Comparison of ENCODE assay signal across 9 cellular contexts in the genomic region with DNA sequence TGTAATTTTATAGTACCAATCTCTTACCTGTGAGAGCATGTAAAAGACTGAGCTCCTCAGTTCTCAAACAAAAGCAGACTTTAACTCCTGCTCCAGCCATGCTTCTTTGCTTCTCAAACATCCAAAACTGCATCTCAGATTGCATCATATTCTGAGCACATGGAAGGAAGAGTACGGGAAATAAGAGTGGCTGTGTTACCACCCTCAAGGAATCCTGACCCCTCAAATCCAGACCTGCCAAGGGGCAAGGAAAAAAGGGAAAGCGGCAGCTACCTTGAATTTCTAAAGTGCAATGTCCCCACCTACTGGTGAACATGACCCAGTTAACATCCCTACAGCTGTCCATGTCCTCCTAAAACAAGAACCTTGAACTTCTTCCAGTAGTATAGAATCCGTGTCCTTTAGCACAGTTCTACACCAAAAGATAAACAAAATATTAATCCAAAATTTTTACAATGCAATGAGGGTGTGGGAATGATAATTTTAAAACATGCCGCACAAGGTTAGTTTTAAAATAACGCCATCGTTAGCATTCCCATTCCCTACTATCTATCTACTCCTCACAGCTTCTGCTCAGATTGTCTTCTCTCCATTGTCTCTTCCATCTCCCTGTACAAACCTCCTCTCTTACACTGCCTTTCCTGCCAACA. TPM values are rescaled to one million over a fixed set of nuclear protein-coding genes. Genes with fewer than 3 reads are reported as not detected.
DNase-seq lines count a peak whose midpoint lies in the region; ATAC-seq and TF ChIP-seq lines count a peak whose summit lies in the region.
"Had no signal": no experiment of that assay in that cellular context is flagged by ENCODE, and none has a peak within 500 bp of the region (broad histone marks: within the 10 kb centered on the region; RNA-seq: fewer than 3 reads in every experiment).

No MANE protein-coding gene starts in this region.

- no peak overlapping the region for H3K27ac ChIP-seq in GM23248
- H3K27ac ChIP-seq in cardiac muscle cell: no peak overlapping the region
- no peak overlapping the region for H3K27ac ChIP-seq in prostate gland
- H3K27ac ChIP-seq: SJSA1 had no signal

- no peaks in the 10 kb centered on the region for H3K9me2 ChIP-seq in GM23248 (ENCODE audit: insufficient read depth)

- no peaks in the 10 kb centered on the region for H3K9me3 ChIP-seq in GM23248 (ENCODE audit: low read depth)
- H3K9me3 ChIP-seq in cardiac muscle cell (ENCODE audit: low read depth): no peaks in the 10 kb centered on the region
- no peaks in the 10 kb centered on the region for H3K9me3 ChIP-seq in prostate gland
- H3K9me3 ChIP-seq: SJSA1 had no signal

- no peaks in the 10 kb centered on the region for H3K4me1 ChIP-seq in GM23248 (ENCODE audit: insufficient read depth)
- no peaks in the 10 kb centered on the region for H3K4me1 ChIP-seq in cardiac muscle cell (ENCODE audit: low read depth)
- no peaks in the 10 kb centered on the region for H3K4me1 ChIP-seq in prostate gland (replicated peaks)
- H3K4me1 ChIP-seq: SJSA1 had no signal

- peak overlapping the region in 1 of 2 donors; percentile 63 for H3K4me3 Mint-ChIP-seq in CD14-positive monocyte
- no peak overlapping the region for H3K4me3 Mint-ChIP-seq in activated T-helper 17 cell treated with anti-CD3 and anti-CD28 coated beads, Interleukin-2, amount 50 U/mL, for 72 hours

- ATAC-seq in activated T-helper 17 cell treated with anti-CD3 and anti-CD28 coated beads, Interleukin-2, amount 50 U/mL, for 72 hours (replicated peaks): peak; percentile 55
- ATAC-seq in GM21447 (IDR thresholded peaks at IDR 0.05; ENCODE audit: unreplicated experiment) (no peak), GM19452 (IDR thresholded peaks at IDR 0.05; ENCODE audit: unreplicated experiment) (no peak)

- H3K27me3 ChIP-seq in GM23248 (replicated peaks; ENCODE audit: insufficient read depth) (peaks cover 41% of the 10 kb centered on the region), cardiac muscle cell (no peaks in the 10 kb centered on the region), prostate gland (replicated peaks; ENCODE audit: insufficient read depth) (no peaks in the 10 kb centered on the region)

- H3K27me3 Mint-ChIP-seq in CD14-positive monocyte (ENCODE audit: low read depth in 3 of 3): peaks cover 13 to 32% (median 26%) of the 10 kb centered on the region in 3 donors
- H3K27me3 Mint-ChIP-seq in activated T-helper 17 cell treated with anti-CD3 and anti-CD28 coated beads, Interleukin-2, amount 50 U/mL, for 72 hours: peaks cover 38% of the 10 kb centered on the region

- H3K9ac ChIP-seq in GM23248: no peak overlapping the region

- H3K9me3 Mint-ChIP-seq in CD14-positive monocyte: peaks cover 0 to 3% (median 0%) of the 10 kb centered on the region in 7 donors
- H3K9me3 Mint-ChIP-seq in activated T-helper 17 cell treated with anti-CD3 and anti-CD28 coated beads, Interleukin-2, amount 50 U/mL, for 72 hours: no peaks in the 10 kb centered on the region

- peak overlapping the region in 2 of 7 donors; percentile 47 to 54 for H3K27ac Mint-ChIP-seq in CD14-positive monocyte
- H3K27ac Mint-ChIP-seq in activated T-helper 17 cell treated with anti-CD3 and anti-CD28 coated beads, Interleukin-2, amount 50 U/mL, for 72 hours: no peak overlapping the region

- no peaks in the 10 kb centered on the region for H4K20me1 ChIP-seq in GM23248 (ENCODE audit: insufficient read depth)

- DNase-seq in CD14-positive monocyte (ENCODE audit: low spot score) (no peak), GM23248 (peak; percentile 67), NCI-H69 (lab: John Stamatoyannopoulos, UW) (peak; percentile 47), cardiac muscle cell (ENCODE audit: low read depth in 1 of 2, low spot score in 1 of 2) (peak; percentile 75 to 81), prostate gland (ENCODE audit: low spot score) (peak; percentile 28)

- no peak overlapping the region for H3K4me2 ChIP-seq in GM23248 (ENCODE audit: unreplicated experiment)

- in situ Hi-C loops in GM23248 (cut with MboI): no loop called here

- no peaks in the 10 kb centered on the region for H3K36me3 Mint-ChIP-seq in CD14-positive monocyte
- H3K36me3 Mint-ChIP-seq in activated T-helper 17 cell treated with anti-CD3 and anti-CD28 coated beads, Interleukin-2, amount 50 U/mL, for 72 hours (ENCODE audit: low read depth): no peaks in the 10 kb centered on the region

- no peaks in the 10 kb centered on the region for H3K79me2 ChIP-seq in GM23248 (ENCODE audit: insufficient read depth)

- H2AFZ ChIP-seq in GM23248: no peak overlapping the region

- WGBS in GM23248 (ENCODE audit: low coverage in 1 of 2, low lambda C conversion rate in 2 of 2, missing lambda C conversion rate in 2 of 2), 2 experiments: 29 to 34% methylated on average over 6 of the region's 6 CpGs
- 3% methylated on average over 6 of the region's 6 CpGs for WGBS in prostate gland

- H3K4me3 ChIP-seq in GM23248: no peak overlapping the region
- no peak overlapping the region for H3K4me3 ChIP-seq in cardiac muscle cell
- H3K4me3 ChIP-seq in prostate gland: no peak overlapping the region
- H3K4me3 ChIP-seq: SJSA1 had no signal

- intact Hi-C loops in CD14-positive monocyte (cut with micrococcal nuclease): loop anchor here (5.0 to 10.0 kb wide), 4 partner anchors 94 to 288 kb away; no protein-coding TSS in a partner anchor
- intact Hi-C loops in prostate gland (cut with DNase I): loop anchor here (5.0 to 10.0 kb wide), 2 partner anchors 288 to 446 kb away; no protein-coding TSS in a partner anchor

- TF ChIP-seq POLR2A in prostate gland (IDR thresholded peaks at IDR 0.05): no peak

- TF ChIP-seq CTCF in CD14-positive monocyte (IDR thresholded peaks at IDR 0.05): peak; percentile 80
- peak; percentile 75 for TF ChIP-seq CTCF in cardiac muscle cell (IDR thresholded peaks at IDR 0.05; ENCODE audit: low read depth, low read length)
- TF ChIP-seq CTCF in prostate gland (IDR thresholded peaks at IDR 0.05): peak in 3 of 4 experiments; percentile 56 to 58 (median 58)

- H3K4me1 Mint-ChIP-seq in CD14-positive monocyte: peaks cover 12% of the 10 kb centered on the region
- no peaks in the 10 kb centered on the region for H3K4me1 Mint-ChIP-seq in activated T-helper 17 cell treated with anti-CD3 and anti-CD28 coated beads, Interleukin-2, amount 50 U/mL, for 72 hours

- no peaks in the 10 kb centered on the region for H3F3A ChIP-seq in GM23248 (ENCODE audit: insufficient read depth)

- H3K36me3 ChIP-seq in GM23248 (ENCODE audit: low read depth) (no peaks in the 10 kb centered on the region), cardiac muscle cell (no peaks in the 10 kb centered on the region), prostate gland (no peaks in the 10 kb centered on the region)
- H3K36me3 ChIP-seq: SJSA1 had no signal

RNA-seq across cellular contexts. Expression of gene HLA-DQB1, which starts 34.1 kb away (rescaled TPM):
- 100 to 1,000 TPM; 246 to 638 TPM for polyA plus RNA-seq in CD14-positive monocyte
- not detected in 2 replicates for total RNA-seq in GM23248 (2014; rRNA removed; shearing (Covaris generic))
- polyA plus RNA-seq in GM23248 (2016; fragmentation: Nextera tagmentation; extraction: Ambion mirVana): not detected in 2 replicates
- total RNA-seq in activated T-helper 17 cell treated with anti-CD3 and anti-CD28 coated beads, Interleukin-2, amount 50 U/mL, for 72 hours: 10 to 100 TPM in 1 of 2 donors, 1 to 10 TPM in 1; 3.4 to 25.5 TPM
- total RNA-seq in cardiac muscle cell: 0.18 and 7.2 TPM in 2 replicates
- polyA plus RNA-seq in cardiac muscle cell: 0.54 and 0.75 TPM in 2 replicates
- 1 to 10 TPM; 1.0 to 3.0 TPM for total RNA-seq in prostate gland
- total RNA-seq: SJSA1 had no signal

RNA-seq across cellular contexts. Expression of gene HLA-DQA2, which starts 40.7 kb away (rescaled TPM):
- polyA plus RNA-seq in CD14-positive monocyte (10 to 100 TPM in 1 of 2 donors, under 1 TPM in 1; 0.24 to 15.5 TPM), GM23248 (2016; fragmentation: Nextera tagmentation; extraction: Ambion mirVana) (not detected in 2 replicates), cardiac muscle cell (not detected in 2 replicates)
- total RNA-seq in GM23248 (2014; rRNA removed; shearing (Covaris generic)): not detected in 2 replicates
- total RNA-seq in activated T-helper 17 cell treated with anti-CD3 and anti-CD28 coated beads, Interleukin-2, amount 50 U/mL, for 72 hours: under 1 TPM; 0.17 to 0.77 TPM
- total RNA-seq in cardiac muscle cell (not detected in 2 replicates), prostate gland (1 to 10 TPM in 1 of 2 donors, under 1 TPM in 1; 0.45 to 1.6 TPM)
- total RNA-seq: SJSA1 had no signal
